Comparison of ENCODE assay signal across 8 cellular contexts in the genomic region with DNA sequence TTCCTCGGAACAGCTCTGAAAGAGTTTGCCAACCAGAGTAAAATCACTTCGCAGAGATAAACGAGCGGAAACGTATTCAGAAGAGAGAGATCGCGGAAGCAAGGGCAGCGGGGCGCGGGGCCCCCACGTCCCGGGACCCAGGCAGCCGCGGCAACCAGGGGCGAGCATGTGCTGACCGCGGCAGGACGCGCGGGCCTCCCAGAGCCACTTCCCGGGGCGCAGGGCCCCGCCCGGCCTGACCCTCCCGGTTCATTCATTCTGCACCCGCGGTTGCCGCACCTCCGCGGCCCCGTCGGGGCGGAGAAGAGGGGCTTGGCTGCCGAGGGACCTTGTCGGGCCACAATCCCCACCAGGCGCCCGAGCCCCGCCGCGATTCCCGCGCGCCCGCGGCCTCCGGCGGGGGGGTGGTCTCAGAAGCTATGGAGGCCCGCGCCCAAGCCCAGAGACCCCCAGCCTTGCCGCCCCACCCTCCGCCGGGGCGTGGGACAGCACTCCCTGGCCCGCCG. TPM values are rescaled to one million over a fixed set of nuclear protein-coding genes. Genes with fewer than 3 reads are reported as not detected.
DNase-seq lines count a peak whose midpoint lies in the region; ATAC-seq and TF ChIP-seq lines count a peak whose summit lies in the region.

No MANE protein-coding gene starts in this region.

- H3K4me1 Mint-ChIP-seq in chondrocyte (ENCODE audit: low read depth) = peaks cover 52% of the 10 kb centered on the region

- in situ Hi-C loops in Caki2 (cut with HindIII; ENCODE audit: low pct_unique_long_range_greater_than_20kb, low sequenced_read_pairs) = no loop called here

- WGBS in right lobe of liver (ENCODE audit: insufficient coverage, low coverage, low lambda C conversion rate, missing lambda C conversion rate) = 0% methylated on average over 12 of the region's 55 CpGs

- TF ChIP-seq POLR2A in right lobe of liver (IDR thresholded peaks at IDR 0.05) = no peak

- peak overlapping the region; percentile 96 for H3K27ac ChIP-seq in WERI-Rb-1
- H3K27ac ChIP-seq in right lobe of liver = peak overlapping the region; percentile 66 to 87 (median 77)

- intact Hi-C loops in right lobe of liver (cut with DNase I) = no loop called here

- H3K4me3 ChIP-seq in WERI-Rb-1 (ENCODE audit: low read depth, low read length) (peak overlapping the region; percentile 99), right lobe of liver (peak overlapping the region; percentile 93 to 97 (median 93))

- no peak for TF ChIP-seq CTCF in WERI-Rb-1 (IDR thresholded peaks at IDR 0.05; ENCODE audit: low read depth, low read length)
- TF ChIP-seq CTCF in chondrocyte (IDR thresholded peaks at IDR 0.05) = no peak
- no peak for TF ChIP-seq CTCF in right lobe of liver (IDR thresholded peaks at IDR 0.05)

- peak overlapping the region; percentile 97 for H3K27ac Mint-ChIP-seq in chondrocyte (ENCODE audit: unreplicated experiment)

- peaks cover 3% of the 10 kb centered on the region for H3K36me3 ChIP-seq in WERI-Rb-1
- no peaks in the 10 kb centered on the region for H3K36me3 ChIP-seq in right lobe of liver

- peaks cover 0 to 13% (median 6%) of the 10 kb centered on the region in 4 donors for H3K4me1 ChIP-seq in right lobe of liver

- H3K27me3 Mint-ChIP-seq in chondrocyte (ENCODE audit: low read depth) = no peaks in the 10 kb centered on the region

- H3K4me3 Mint-ChIP-seq in chondrocyte (ENCODE audit: unreplicated experiment) = peak overlapping the region; percentile 90

- DNase-seq in Caki2 (ENCODE audit: low read depth) (peak; percentile 5), WERI-Rb-1 (no peak), chondrocyte (ENCODE audit: low spot score) (no peak), right lobe of liver (peak; percentile 51 to 64 (median 56))
- DNase-seq in stimulated activated CD8-positive, alpha-beta memory T cell treated with anti-CD3 and anti-CD28 coated beads, Interleukin-4, amount 100 ng/mL, for 48 hours = peak; percentile 47

- no peaks in the 10 kb centered on the region for H3K36me3 Mint-ChIP-seq in chondrocyte (ENCODE audit: low read depth)

- peak; percentile 19 for ATAC-seq in HG03045 (IDR thresholded peaks at IDR 0.05; ENCODE audit: unreplicated experiment)
- peak; percentile 1 to 25 (median 16) for ATAC-seq in right lobe of liver
- ATAC-seq in HG02870 (IDR thresholded peaks at IDR 0.05; ENCODE audit: unreplicated experiment) = no peak
- ATAC-seq in GM19328 (IDR thresholded peaks at IDR 0.05; ENCODE audit: unreplicated experiment) = no peak

- H3K9me3 ChIP-seq in WERI-Rb-1 (ENCODE audit: severe bottlenecking) (no peaks in the 10 kb centered on the region), right lobe of liver (no peaks in the 10 kb centered on the region)

- H3K27me3 ChIP-seq in WERI-Rb-1 (ENCODE audit: insufficient read depth, low read depth, severe bottlenecking) = no peaks in the 10 kb centered on the region
- H3K27me3 ChIP-seq in right lobe of liver = no peaks in the 10 kb centered on the region

- H3K9me3 Mint-ChIP-seq in chondrocyte (ENCODE audit: low read depth) = no peaks in the 10 kb centered on the region

RNA-seq across cellular contexts. Expression of a gene that starts 0.6 kb away (rescaled TPM):
- total RNA-seq in Caki2 (2014; rRNA removed; shearing (Covaris generic); ENCODE audit: low replicate concordance) = 32.5 and 53.2 TPM in 2 replicates
- 70.0 to 88.1 TPM (median 72.1 TPM) in 3 replicates for total RNA-seq in chondrocyte
- 10 to 100 TPM; 22.0 to 36.2 (median 28.6) TPM for total RNA-seq in right lobe of liver

RNA-seq across cellular contexts. Expression of a gene that starts 26.1 kb away (rescaled TPM):
- 25.1 and 48.3 TPM in 2 replicates for total RNA-seq in Caki2 (2014; rRNA removed; shearing (Covaris generic); ENCODE audit: low replicate concordance)
- total RNA-seq in chondrocyte (41.4 to 44.4 TPM (median 42.0 TPM) in 3 replicates), right lobe of liver (10 to 100 TPM; 25.8 to 44.5 (median 32.1) TPM)

Comparison
In these comparisons a context has a peak if more than half of its experiments do, and no peak if none do; other contexts are left out.
1. DNase-seq: peak in Caki2 (single experiment), right lobe of liver (3 of 3) and stimulated activated CD8-positive, alpha-beta memory T cell treated with anti-CD3 and anti-CD28 coated beads, Interleukin-4, amount 100 ng/mL, for 48 hours (single experiment); none in WERI-Rb-1 (single experiment) and chondrocyte (single experiment).
2. ATAC-seq: peak in HG03045 (single experiment) and right lobe of liver (4 of 4); none in HG02870 (single experiment) and GM19328 (single experiment).